Comparison of ENCODE assay signal across 13 cellular contexts in genomic region chr5:79456890-79457583, GRCh38.
A peak's percentile ranks its signal among the peaks of the same experiment; 100 is the strongest.
DNase-seq lines count a peak whose midpoint lies in the region; ATAC-seq and FAIRE-seq lines count a peak whose summit lies in the region.
"Had no signal": no experiment of that assay in that cellular context is flagged by ENCODE, and none has a peak within 500 bp of the region (broad histone marks: within the 10 kb centered on the region; RNA-seq: fewer than 3 reads in every experiment).

No MANE protein-coding gene starts in this region.

- FAIRE-seq in islet of Langerhans (lab: Jason Lieb, UNC): peak; percentile 13

- no peak for DNase-seq in HK-2 (ENCODE audit: unreplicated experiment)
- no peak for DNase-seq in ACHN
- no peak for DNase-seq in NCI-H2196 (lab: John Stamatoyannopoulos, UW; ENCODE audit: unreplicated experiment)
- DNase-seq: activated CD8-positive, alpha-beta memory T cell treated with anti-CD3 and anti-CD28 coated beads for 24 hours; Kasumi-1; left lung; NCI-H2081; PC-3; stimulated activated CD4-positive, alpha-beta T cell treated with anti-CD3 and anti-CD28 coated beads, Interleukin-12 subunit alpha, Interleukin-12 subunit beta, amount 100 ng/mL, for 4 hours had no signal

- in situ Hi-C loops in ACHN (cut with HindIII; ENCODE audit: low pct_ligation_motif_present, low pct_unique_long_range_greater_than_20kb, low sequenced_read_pairs): no loop called here

- peak; percentile 78 for ATAC-seq in GM18870 (IDR thresholded peaks at IDR 0.05; ENCODE audit: unreplicated experiment)
- ATAC-seq in GM21526 (IDR thresholded peaks at IDR 0.05; ENCODE audit: low FRiP score, unreplicated experiment): peak; percentile 77
- peak; percentile 73 for ATAC-seq in HG03097 (IDR thresholded peaks at IDR 0.05; ENCODE audit: low FRiP score, unreplicated experiment)
- ATAC-seq: left lung, PC-3 had no signal
